In genomic region chr4:73707269-73707875, GRCh38 we compare ENCODE assay signal across 17 cellular contexts. TPM values are rescaled to one million over a fixed set of nuclear protein-coding genes. Genes with fewer than 3 reads are reported as not detected.
DNase-seq lines count a peak whose midpoint lies in the region; ATAC-seq and TF ChIP-seq lines count a peak whose summit lies in the region.
"Had no signal": no experiment of that assay in that cellular context is flagged by ENCODE, and none has a peak within 500 bp of the region (broad histone marks: within the 10 kb centered on the region; RNA-seq: fewer than 3 reads in every experiment).

No MANE protein-coding gene starts in this region.

- H3K36me3 ChIP-seq in HCT116 (ENCODE audit: control insufficient read depth in 1 of 2, insufficient read depth in 2 of 2, low read length in 2 of 2) (no peaks in the 10 kb centered on the region), PC-9 (ENCODE audit: low read depth) (no peaks in the 10 kb centered on the region), smooth muscle cell (ENCODE audit: low read depth) (no peaks in the 10 kb centered on the region), Karpas-422 (ENCODE audit: insufficient read depth, low read length) (no peaks in the 10 kb centered on the region)

- H3K27ac ChIP-seq in HCT116 (ENCODE audit: low read depth, low read length) (no peak overlapping the region), PC-9 (peak overlapping the region; percentile 97), smooth muscle cell (ENCODE audit: low read depth) (peak overlapping the region; percentile 69), Karpas-422 (ENCODE audit: low read length) (no peak overlapping the region)
- H3K27ac ChIP-seq: C4-2B had no signal

- peaks cover 31% of the 10 kb centered on the region for H3F3A ChIP-seq in PC-9 (ENCODE audit: insufficient read depth, low read depth)
- peaks cover 17% of the 10 kb centered on the region for H3F3A ChIP-seq in smooth muscle cell (ENCODE audit: low read depth)

- H3K4me3 ChIP-seq in HCT116 (replicated peaks in 1 of 2; ENCODE audit: low read depth in 1 of 2, low read length in 2 of 2) (no peak overlapping the region), PC-9 (no peak overlapping the region), smooth muscle cell (no peak overlapping the region), Karpas-422 (ENCODE audit: low read length) (no peak overlapping the region)

- TF ChIP-seq CTCF in HCT116 (IDR thresholded peaks at IDR 0.05 in 2 of 3, conservative IDR thresholded peaks at IDR 0.05 in 1 of 3; ENCODE audit: borderline replicate concordance in 1 of 3, insufficient read depth in 1 of 3, low read depth in 2 of 3, low read length in 2 of 3) (no peak), PC-9 (conservative IDR thresholded peaks at IDR 0.05) (no peak), smooth muscle cell (IDR thresholded peaks at IDR 0.05; ENCODE audit: borderline replicate concordance, insufficient read depth, poor library complexity, severe bottlenecking) (no peak)

- ATAC-seq in HCT116 (peak; percentile 28; the same call in 1 of the 2 replicates), GM21825 (IDR thresholded peaks at IDR 0.05; ENCODE audit: unreplicated experiment) (no peak), GM18858 (IDR thresholded peaks at IDR 0.05; ENCODE audit: unreplicated experiment) (no peak)
- ATAC-seq: activated T-helper 17 cell treated with anti-CD3 and anti-CD28 coated beads, Interleukin-2, amount 50 U/mL, for 72 hours had no signal

- H3K4me1 ChIP-seq in HCT116 (ENCODE audit: control insufficient read depth in 1 of 2, insufficient read depth in 2 of 2, low read length in 2 of 2) (peaks cover 14 to 38% of the 10 kb centered on the region in 2 experiments), PC-9 (replicated peaks; ENCODE audit: insufficient read depth) (peaks cover 52% of the 10 kb centered on the region), smooth muscle cell (ENCODE audit: low read depth) (peaks cover 13% of the 10 kb centered on the region), Karpas-422 (ENCODE audit: low read length) (no peaks in the 10 kb centered on the region)

- POLR2A ChIA-PET in HCT116 (lab: Charles Lee) (interaction anchor here (0.8 kb wide), 1 partner anchor 157 kb away, joined by 3 read pairs; no protein-coding TSS in a partner anchor), PC-9 (lab: Charles Lee; ENCODE audit: unreplicated experiment) (no interaction called here)

- H3K9me2 ChIP-seq in HCT116 (ENCODE audit: insufficient read depth) (no peaks in the 10 kb centered on the region), PC-9 (ENCODE audit: insufficient read depth) (no peaks in the 10 kb centered on the region), Karpas-422 (replicated peaks; ENCODE audit: insufficient read depth, low read length) (0 out of 2 replicates have a peak, but pooled peaks cover 4% of the 10 kb centered on the region)

- no peak for DNase-seq in HCT116 (ENCODE audit: low read depth, low spot score)
- no peak for DNase-seq in PC-9
- DNase-seq in dermis blood vessel endothelial cell = peak; percentile 28
- DNase-seq in smooth muscle cell (lab: John Stamatoyannopoulos, UW; ENCODE audit: unreplicated experiment) = no peak
- DNase-seq in Karpas-422 = no peak
- DNase-seq: activated B cell treated with CpG ODN at 0.5 μM for 24 hours; activated CD8-positive, alpha-beta memory T cell treated with anti-CD3 and anti-CD28 coated beads for 24 hours; central memory CD4-positive, alpha-beta T cell; effector CD8-positive, alpha-beta T cell; kidney; NCI-H2081 treated with DMSO at 0.1 percent for 48 hours; NCI-H774; stimulated activated CD4-positive, alpha-beta T cell treated with anti-CD3 and anti-CD28 coated beads, Interleukin-4, amount 100 ng/mL, for 4 hours had no signal

- TF ChIP-seq RAD21 in HCT116 (IDR thresholded peaks at IDR 0.05; ENCODE audit: low read depth) = no peak

- H3K9me3 ChIP-seq in HCT116 (ENCODE audit: control insufficient read depth in 1 of 2, insufficient read depth in 1 of 2, low read depth in 1 of 2, low read length in 2 of 2) = no peaks in the 10 kb centered on the region
- peaks cover 4% of the 10 kb centered on the region; the same call in 1 of the 2 replicates for H3K9me3 ChIP-seq in PC-9 (ENCODE audit: insufficient read depth, low read depth)
- H3K9me3 ChIP-seq in smooth muscle cell (replicated peaks; ENCODE audit: low read depth) = no peaks in the 10 kb centered on the region
- no peaks in the 10 kb centered on the region for H3K9me3 ChIP-seq in Karpas-422 (ENCODE audit: low read length)

- RAD21 ChIA-PET in HCT116 (lab: Charles Lee; ENCODE audit: low non-redundant PET in 1 of 2, low total read pairs in 2 of 2, uncharacterized antibody in 2 of 2, unreplicated experiment in 2 of 2) = no interaction called here

- no peaks in the 10 kb centered on the region for H3K79me2 ChIP-seq in HCT116 (ENCODE audit: insufficient read depth, low read length)
- H3K79me2 ChIP-seq in PC-9 (ENCODE audit: low read depth) = no peaks in the 10 kb centered on the region
- no peaks in the 10 kb centered on the region for H3K79me2 ChIP-seq in smooth muscle cell (ENCODE audit: low read depth)
- H3K79me2 ChIP-seq in Karpas-422 (ENCODE audit: low read length) = no peaks in the 10 kb centered on the region

- H3K4me2 ChIP-seq in HCT116 (ENCODE audit: low read length) = peak overlapping the region; percentile 51
- peak overlapping the region; percentile 71; the same call in 1 of the 2 replicates for H3K4me2 ChIP-seq in PC-9
- H3K4me2 ChIP-seq in smooth muscle cell = peak overlapping the region; percentile 85
- H3K4me2 ChIP-seq in Karpas-422 (ENCODE audit: low read depth, low read length, poor library complexity, severe bottlenecking) = no peak overlapping the region

- CTCF ChIA-PET in HCT116 (lab: Charles Lee) = no interaction called here
- CTCF ChIA-PET in PC-9 (lab: Charles Lee) = no interaction called here

- intact Hi-C loops in HCT116 (cut with micrococcal nuclease) (no loop called here), PC-9 (cut with micrococcal nuclease; ENCODE audit: unreplicated experiment) (no loop called here)

- TF ChIP-seq POLR2A in HCT116 (IDR thresholded peaks at IDR 0.05; ENCODE audit: borderline replicate concordance, extremely low read depth, insufficient read depth, insufficient read length) = no peak

- no peaks in the 10 kb centered on the region for H3K27me3 ChIP-seq in HCT116 (ENCODE audit: insufficient read depth, low read length)
- H3K27me3 ChIP-seq in PC-9 (ENCODE audit: insufficient read depth, low read depth) = no peaks in the 10 kb centered on the region
- no peaks in the 10 kb centered on the region for H3K27me3 ChIP-seq in smooth muscle cell (ENCODE audit: low read depth)
- no peaks in the 10 kb centered on the region for H3K27me3 ChIP-seq in Karpas-422 (ENCODE audit: low read length)

- BruUV-seq in HCT116 (replicated peaks; lab: Mats Ljungman, UMichigan) (no TSS peak), PC-9 (replicated peaks; lab: Mats Ljungman, UMichigan) (no TSS peak)

- H4K20me1 ChIP-seq in HCT116 (ENCODE audit: insufficient read depth) (no peaks in the 10 kb centered on the region), PC-9 (ENCODE audit: insufficient read depth) (no peaks in the 10 kb centered on the region), smooth muscle cell (ENCODE audit: low read depth) (no peaks in the 10 kb centered on the region), Karpas-422 (ENCODE audit: insufficient read depth, low read depth, low read length) (no peaks in the 10 kb centered on the region)

- WGBS in smooth muscle cell (ENCODE audit: low lambda C conversion rate) = 70% methylated on average over 4 of the region's 4 CpGs

- H3K9ac ChIP-seq in HCT116 (ENCODE audit: low read length) (no peak overlapping the region), smooth muscle cell (ENCODE audit: low read depth) (no peak overlapping the region), Karpas-422 (ENCODE audit: low read length) (no peak overlapping the region)

- H2AFZ ChIP-seq in HCT116 (ENCODE audit: low read depth, low read length, poor library complexity, severe bottlenecking) (peak overlapping the region; percentile 84), PC-9 (no peak overlapping the region), smooth muscle cell (ENCODE audit: low read depth) (no peak overlapping the region), Karpas-422 (ENCODE audit: low read length) (no peak overlapping the region)

TF ChIP-seq in HCT116, 20 proteins besides CTCF, POLR2A, EP300 and RAD21:
- TF ChIP-seq MAX (IDR thresholded peaks at IDR 0.05) (no peak), YY1 (IDR thresholded peaks at IDR 0.05; ENCODE audit: extremely low read depth, insufficient replicate concordance, low read depth, low read length) (no peak), REST (IDR thresholded peaks at IDR 0.05; ENCODE audit: low read depth) (no peak)

RNA-seq across cellular contexts. Expression of gene CXCL8, which starts 33.0 kb away (rescaled TPM):
- 1.8 TPM for total RNA-seq in HCT116 (2021; ENCODE audit: unreplicated experiment)
- 2.3 and 2.5 TPM in 2 replicates for polyA plus RNA-seq in HCT116 (2012)
- total RNA-seq in PC-9 (2021) = 0.35 and 0.38 TPM in 2 replicates
- total RNA-seq in dermis blood vessel endothelial cell = 21.0 and 47.1 TPM in 2 replicates
- total RNA-seq in smooth muscle cell = 28.7 and 37.9 TPM in 2 replicates
- 8.7 and 10.2 TPM in 2 replicates for polyA plus RNA-seq in smooth muscle cell
- not detected in 2 replicates for total RNA-seq in Karpas-422 (2014; rRNA removed; shearing (Covaris generic); ENCODE audit: low replicate concordance)

Comparison
In these comparisons a context has a peak if more than half of its experiments do, and no peak if none do; other contexts are left out.
1. H3K27ac ChIP-seq: peak in PC-9 (single experiment) and smooth muscle cell (single experiment); none in HCT116 (single experiment) and Karpas-422 (single experiment).